10 cellular contexts compared by ENCODE assay signal in genomic region chr11:55852141-55852540, GRCh38. TPM values are rescaled to one million over a fixed set of nuclear protein-coding genes. Genes with fewer than 3 reads are reported as not detected.
"Had no signal": no experiment of that assay in that cellular context is flagged by ENCODE, and none has a peak within 500 bp of the region (broad histone marks: within the 10 kb centered on the region; RNA-seq: fewer than 3 reads in every experiment).

No MANE protein-coding gene starts in this region.

- ATAC-seq: GM23338, K562 had no signal

- H3K4me3 ChIP-seq: GM23338, K562 had no signal

- FAIRE-seq: H1, H54, K562 had no signal

- H3K27ac ChIP-seq: HL-60 had no signal

- DNase-seq: H9, HCEC 1CT, IMR-90, KG1 had no signal

- H2AFZ ChIP-seq: GM23338 had no signal

- H3K4me2 ChIP-seq: GM23338 had no signal

RNA-seq across cellular contexts. Expression of gene OR5D16, which starts 13.6 kb away (rescaled TPM):
- total RNA-seq: GM23338, H1, H9, HT1080, IMR-90, K562 had no signal
- polyA plus RNA-seq: GM23338, H1, IMR-90, K562 had no signal

RNA-seq across cellular contexts. Expression of gene OR5L2, which starts 25.1 kb away (rescaled TPM):
- total RNA-seq: GM23338, H1, H9, HT1080, IMR-90, K562 had no signal
- polyA plus RNA-seq: GM23338, H1, IMR-90, K562 had no signal

RNA-seq across cellular contexts. Expression of gene TRIM51, which starts 31.0 kb away (rescaled TPM):
- total RNA-seq: GM23338, H1, H9, HT1080, IMR-90, K562 had no signal
- polyA plus RNA-seq: H1, IMR-90, K562 had no signal

RNA-seq across cellular contexts. Expression of gene OR5D18, which starts 32.7 kb away (rescaled TPM):
- total RNA-seq: GM23338, H1, H9, HT1080, IMR-90, K562 had no signal
- polyA plus RNA-seq: GM23338, H1, IMR-90, K562 had no signal

RNA-seq across cellular contexts. Expression of gene OR5L1, which starts 41.0 kb away (rescaled TPM):
- total RNA-seq: GM23338, H1, H9, HT1080, IMR-90, K562 had no signal
- polyA plus RNA-seq: GM23338, H1, IMR-90, K562 had no signal
